In genomic region chr12:90090929-90091651, GRCh38 we compare ENCODE assay signal across 8 cellular contexts.
DNase-seq lines count a peak whose midpoint lies in the region; ATAC-seq, FAIRE-seq and TF ChIP-seq lines count a peak whose summit lies in the region.

No MANE protein-coding gene starts in this region.

- TF ChIP-seq CTCF in AG09309 (IDR thresholded peaks at IDR 0.05; ENCODE audit: control insufficient read depth, insufficient read depth, low read depth, low read length, missing control alignments): no peak

- H3K27ac Mint-ChIP-seq in activated naive CD8-positive, alpha-beta T cell treated with anti-CD3 and anti-CD28 coated beads for 36 hours: no peak overlapping the region

- H3K4me1 Mint-ChIP-seq in activated naive CD8-positive, alpha-beta T cell treated with anti-CD3 and anti-CD28 coated beads for 36 hours: peaks cover 18% of the 10 kb centered on the region

- no peak overlapping the region for H3K4me3 ChIP-seq in AG09309 (ENCODE audit: control insufficient read depth, low read depth, low read length)

- ATAC-seq in GM18502 (IDR thresholded peaks at IDR 0.05; ENCODE audit: poor library complexity, unreplicated experiment) (no peak), GM18868 (IDR thresholded peaks at IDR 0.05; ENCODE audit: unreplicated experiment) (no peak)

- H3K36me3 Mint-ChIP-seq in activated naive CD8-positive, alpha-beta T cell treated with anti-CD3 and anti-CD28 coated beads for 36 hours: peaks cover 2% of the 10 kb centered on the region

- no peak overlapping the region for H3K4me3 Mint-ChIP-seq in activated naive CD8-positive, alpha-beta T cell treated with anti-CD3 and anti-CD28 coated beads for 36 hours

- DNase-seq in AG09309 (ENCODE audit: low read depth): peak; percentile 92
- peak; percentile 39 for DNase-seq in HTR-8/SVneo (ENCODE audit: insufficient read length, low spot score)
- peak; percentile 9 for DNase-seq in activated naive CD8-positive, alpha-beta T cell treated with anti-CD3 and anti-CD28 coated beads for 36 hours
- peak; percentile 22 for DNase-seq in left kidney (ENCODE audit: low read depth, low spot score)
- no peak for DNase-seq in NAMALWA (ENCODE audit: low spot score)
- DNase-seq in T-helper 9 cell: no peak

- no peaks in the 10 kb centered on the region for H3K9me3 Mint-ChIP-seq in activated naive CD8-positive, alpha-beta T cell treated with anti-CD3 and anti-CD28 coated beads for 36 hours

- peak; percentile 59 for FAIRE-seq in HTR-8/SVneo (lab: Jason Lieb, UNC)

- no peaks in the 10 kb centered on the region for H3K27me3 Mint-ChIP-seq in activated naive CD8-positive, alpha-beta T cell treated with anti-CD3 and anti-CD28 coated beads for 36 hours

Comparison
In these comparisons a context has a peak if more than half of its experiments do, and no peak if none do; other contexts are left out.
1. DNase-seq: peak in AG09309 (single experiment), HTR-8/SVneo (single experiment), activated naive CD8-positive, alpha-beta T cell treated with anti-CD3 and anti-CD28 coated beads for 36 hours (single experiment) and left kidney (single experiment); none in NAMALWA (single experiment) and T-helper 9 cell (single experiment).